In genomic region chr10:120493411-120494312, GRCh38 we compare ENCODE assay signal across 18 cellular contexts. TPM values are rescaled to one million over a fixed set of nuclear protein-coding genes. Genes with fewer than 3 reads are reported as not detected.
DNase-seq lines count a peak whose midpoint lies in the region; ATAC-seq and TF ChIP-seq lines count a peak whose summit lies in the region.
"Had no signal": no experiment of that assay in that cellular context is flagged by ENCODE, and none has a peak within 500 bp of the region (broad histone marks: within the 10 kb centered on the region; RNA-seq: fewer than 3 reads in every experiment).

No MANE protein-coding gene starts in this region.

- no peaks in the 10 kb centered on the region for H3K36me3 ChIP-seq in esophagus muscularis mucosa
- no peaks in the 10 kb centered on the region for H3K36me3 ChIP-seq in esophagus squamous epithelium
- H3K36me3 ChIP-seq: neutrophil had no signal

- no peak overlapping the region for H3K27ac Mint-ChIP-seq in activated CD4-positive, alpha-beta T cell treated with anti-CD3 and anti-CD28 coated beads for 36 hours
- H3K27ac Mint-ChIP-seq: CD14-positive monocyte; dendritic cell treated with granulocyte-macrophage colony-stimulating factor and Interleukin-4, amounts not matched to agents 40 ng/mL and 50 ng/mL, for 4 days; HFFc6; memory B cell had no signal

- H3K27me3 ChIP-seq in esophagus muscularis mucosa = peaks cover 0 to 12% (median 0%) of the 10 kb centered on the region in 4 donors
- H3K27me3 ChIP-seq in esophagus squamous epithelium = peaks cover 0 to 5% (median 0%) of the 10 kb centered on the region in 4 donors
- H3K27me3 ChIP-seq: neutrophil had no signal

- 88% methylated on average over 11 of the region's 11 CpGs for WGBS in esophagus muscularis mucosa
- WGBS in esophagus squamous epithelium, 2 donors = 79 to 83% methylated on average over 2 to 9 of the region's 11 CpGs

- POLR2A ChIA-PET in activated CD4-positive, alpha-beta T cell treated with anti-CD3 and anti-CD28 coated beads for 36 hours (lab: Charles Lee) = no interaction called here

- intact Hi-C loops in esophagus muscularis mucosa (cut with DNase I) (no loop called here), esophagus squamous epithelium (cut with DNase I) (no loop called here)
- intact Hi-C loops in activated CD4-positive, alpha-beta T cell treated with anti-CD3 and anti-CD28 coated beads for 36 hours (cut with DNase I, micrococcal nuclease) = no loop called here

- no peaks in the 10 kb centered on the region for H3K9me3 Mint-ChIP-seq in activated CD4-positive, alpha-beta T cell treated with anti-CD3 and anti-CD28 coated beads for 36 hours (ENCODE audit: low read depth)
- H3K9me3 Mint-ChIP-seq: CD14-positive monocyte; dendritic cell treated with granulocyte-macrophage colony-stimulating factor and Interleukin-4, amounts not matched to agents 40 ng/mL and 50 ng/mL, for 4 days; HFFc6; memory B cell had no signal

- no peaks in the 10 kb centered on the region for H3K4me1 ChIP-seq in esophagus muscularis mucosa
- H3K4me1 ChIP-seq in esophagus squamous epithelium = no peaks in the 10 kb centered on the region

- H3K4me1 Mint-ChIP-seq in activated CD4-positive, alpha-beta T cell treated with anti-CD3 and anti-CD28 coated beads for 36 hours = no peaks in the 10 kb centered on the region
- H3K4me1 Mint-ChIP-seq: CD14-positive monocyte had no signal

- no peak for TF ChIP-seq POLR2A in esophagus muscularis mucosa (IDR thresholded peaks at IDR 0.05; ENCODE audit: low read depth)
- TF ChIP-seq POLR2A in esophagus squamous epithelium (IDR thresholded peaks at IDR 0.05) = no peak

- no peak overlapping the region for H3K27ac ChIP-seq in esophagus muscularis mucosa (replicated peaks in 1 of 4)
- H3K27ac ChIP-seq in esophagus squamous epithelium = no peak overlapping the region
- H3K27ac ChIP-seq: neutrophil, skin epidermis had no signal

- TF ChIP-seq CTCF in esophagus muscularis mucosa (IDR thresholded peaks at IDR 0.05) (no peak), esophagus squamous epithelium (IDR thresholded peaks at IDR 0.05) (no peak)

- ATAC-seq in GM19035 (IDR thresholded peaks at IDR 0.05; ENCODE audit: unreplicated experiment) (peak; percentile 71), GM21717 (IDR thresholded peaks at IDR 0.05; ENCODE audit: unreplicated experiment) (peak; percentile 84), HG03342 (IDR thresholded peaks at IDR 0.05; ENCODE audit: unreplicated experiment) (peak; percentile 73)
- no peak for ATAC-seq in activated CD4-positive, alpha-beta T cell treated with anti-CD3 and anti-CD28 coated beads for 36 hours
- ATAC-seq: Panc1 had no signal

- no peak overlapping the region for H3K4me3 Mint-ChIP-seq in activated CD4-positive, alpha-beta T cell treated with anti-CD3 and anti-CD28 coated beads for 36 hours
- H3K4me3 Mint-ChIP-seq: CD14-positive monocyte; dendritic cell treated with granulocyte-macrophage colony-stimulating factor and Interleukin-4, amounts not matched to agents 40 ng/mL and 50 ng/mL, for 4 days; HFFc6; memory B cell had no signal

- H3K27me3 Mint-ChIP-seq in activated CD4-positive, alpha-beta T cell treated with anti-CD3 and anti-CD28 coated beads for 36 hours = peaks cover 2% of the 10 kb centered on the region

- H3K4me3 ChIP-seq in esophagus muscularis mucosa = no peak overlapping the region
- no peak overlapping the region for H3K4me3 ChIP-seq in esophagus squamous epithelium
- H3K4me3 ChIP-seq: skin epidermis had no signal

- no peaks in the 10 kb centered on the region for H3K9me3 ChIP-seq in esophagus muscularis mucosa
- no peaks in the 10 kb centered on the region for H3K9me3 ChIP-seq in esophagus squamous epithelium
- H3K9me3 ChIP-seq: neutrophil had no signal

- CTCF ChIA-PET in activated CD4-positive, alpha-beta T cell treated with anti-CD3 and anti-CD28 coated beads for 36 hours (lab: Charles Lee) = no interaction called here

- peak; percentile 87 for DNase-seq in esophagus muscularis mucosa (ENCODE audit: extremely low spot score)
- no peak for DNase-seq in esophagus squamous epithelium (lab: John Stamatoyannopoulos, UW)
- no peak for DNase-seq in NCI-H1436 (lab: John Stamatoyannopoulos, UW)
- no peak for DNase-seq in activated T-cell treated with anti-CD3 and anti-CD28 coated beads, Interleukin-2, amount 50 U/mL, for 48 hours
- DNase-seq in activated CD4-positive, alpha-beta T cell treated with anti-CD3 and anti-CD28 coated beads for 36 hours = no peak
- DNase-seq: activated CD4-positive, alpha-beta T cell treated with anti-CD3 and anti-CD28 coated beads for 4 hours; HFFc6; NCI-H226; SW 1271 had no signal

- TF ChIP-seq EP300 in esophagus muscularis mucosa (IDR thresholded peaks at IDR 0.05) = no peak

- no peaks in the 10 kb centered on the region for H3K36me3 Mint-ChIP-seq in activated CD4-positive, alpha-beta T cell treated with anti-CD3 and anti-CD28 coated beads for 36 hours (ENCODE audit: low read depth)
- H3K36me3 Mint-ChIP-seq: CD14-positive monocyte, memory B cell had no signal

RNA-seq across cellular contexts. Expression of gene PLPP4, which starts 36.6 kb away (rescaled TPM):
- total RNA-seq in esophagus muscularis mucosa (1 to 10 TPM in 2 of 4 donors, under 1 TPM in 2; 0.84 to 2.1 (median 1.3) TPM), esophagus squamous epithelium (under 1 TPM in 2 of 4 donors, not detected in 2; 0.38 to 0.49 TPM)
- not detected for total RNA-seq in activated CD4-positive, alpha-beta T cell treated with anti-CD3 and anti-CD28 coated beads for 36 hours
